30 cellular contexts compared by ENCODE assay signal in genomic region chr19:29629836-29630534, GRCh38.
"Had no signal": no experiment of that assay in that cellular context is flagged by ENCODE, and none has a peak within 500 bp of the region (broad histone marks: within the 10 kb centered on the region; RNA-seq: fewer than 3 reads in every experiment).

No MANE protein-coding gene starts in this region.

- DNase-seq: activated CD4-positive, alpha-beta T cell treated with anti-CD3 and anti-CD28 coated beads for 4 hours; activated CD4-positive, alpha-beta T cell treated with anti-CD3 and anti-CD28 coated beads, Interleukin-2, amount 50 U/mL, for 4 hours; activated CD8-positive, alpha-beta memory T cell treated with anti-CD3 and anti-CD28 coated beads for 24 hours; activated CD8-positive, alpha-beta memory T cell treated with anti-CD3 and anti-CD28 coated beads, Interleukin-2, amount 50 U/mL, for 48 hours; activated naive CD4-positive, alpha-beta T cell treated with Interleukin-2 at 50 U/mL for 16 hours; activated T-cell treated with anti-CD3 and anti-CD28 coated beads, Interleukin-2, amount 50 U/mL, for 4 hours; anterior cingulate cortex; cerebellar nuclear complex; cortex of kidney; effector memory CD8-positive, alpha-beta T cell; erythroblast; hypothalamus; immature natural killer cell; right lobe of liver; stimulated activated CD4-positive, alpha-beta T cell treated with anti-CD3 and anti-CD28 coated beads, Interleukin-4, amount 100 ng/mL, for 24 hours; stimulated activated naive CD8-positive, alpha-beta T cell treated with anti-CD3 and anti-CD28 coated beads, Interleukin-15, amount 100 ng/mL, for 72 hours; substantia nigra; SW 1271; T-helper 9 cell had no signal

- H3K27me3 ChIP-seq: left lung, right lobe of liver had no signal

- FAIRE-seq: TTC549 had no signal

- H3K4me1 Mint-ChIP-seq: stimulated activated memory B cell treated with anti-CD40 and anti-IgM and Interleukin-4, amounts not matched to agents 10 μg/mL and 1 μg/mL and 100 μg/mL, for 72 hours had no signal

- H3K27me3 Mint-ChIP-seq: activated naive CD8-positive, alpha-beta T cell; effector memory CD8-positive, alpha-beta T cell; natural killer cell treated with Interleukin-12 subunit alpha and Interleukin-12 subunit beta and Interleukin-15 and Interleukin-18, amount 100 ng/mL, for 72 hours; stimulated activated memory B cell treated with anti-CD40 and anti-IgM and Interleukin-4, amounts not matched to agents 10 μg/mL and 1 μg/mL and 100 μg/mL, for 72 hours; stimulated activated naive CD8-positive, alpha-beta T cell treated with anti-CD3 and anti-CD28 coated beads, Interleukin-15, amount 100 ng/mL, for 72 hours had no signal

- ATAC-seq: activated T-cell treated with anti-CD3 and anti-CD28 coated beads, Interleukin-2, amount 50 U/mL, for 4 hours; effector memory CD8-positive, alpha-beta T cell; left lung; mucosa of descending colon; natural killer cell treated with Interleukin-12 subunit alpha and Interleukin-12 subunit beta and Interleukin-15 and Interleukin-18, amount 100 ng/mL, for 72 hours; right lobe of liver; stimulated activated memory B cell treated with anti-CD40 and anti-IgM and Interleukin-4, amounts not matched to agents 10 μg/mL and 1 μg/mL and 100 μg/mL, for 72 hours; stimulated activated naive CD8-positive, alpha-beta T cell treated with anti-CD3 and anti-CD28 coated beads, Interleukin-15, amount 100 ng/mL, for 72 hours had no signal

- H3K4me3 ChIP-seq: left lung, lung, mucosa of descending colon, right lobe of liver, skin epidermis had no signal

- H3K27ac ChIP-seq: left lung, right lobe of liver, skin epidermis, VCaP had no signal

- H3K4me1 ChIP-seq: left lung, right lobe of liver had no signal

- H3K9me3 Mint-ChIP-seq: activated T-cell treated with anti-CD3 and anti-CD28 coated beads, Interleukin-2, amount 50 U/mL, for 4 hours; activated T-helper 2 cell treated with anti-CD3 and anti-CD28 coated beads, Interferon-gamma antibody, Interleukin-2, Interleukin-4, amounts not matched to agents 10 μg/mL and 5 μg/mL and 100 μg/mL, durations not matched to agents 14 hours and 24 hours and 36 hours; effector memory CD8-positive, alpha-beta T cell; immature natural killer cell; natural killer cell treated with Interleukin-12 subunit alpha and Interleukin-12 subunit beta and Interleukin-15 and Interleukin-18, amount 100 ng/mL, for 72 hours; stimulated activated memory B cell treated with anti-CD40 and anti-IgM and Interleukin-4, amounts not matched to agents 10 μg/mL and 1 μg/mL and 100 μg/mL, for 72 hours; stimulated activated naive CD8-positive, alpha-beta T cell treated with anti-CD3 and anti-CD28 coated beads, Interleukin-15, amount 100 ng/mL, for 72 hours; T-helper 1 cell treated with Interleukin-12 subunit alpha and Interleukin-12 subunit beta and Interleukin-4 antibody, amounts not matched to agents 30 μg/mL and 1 μg/mL, for 36 hours had no signal

- H3K9me3 ChIP-seq: left lung, mucosa of descending colon, right lobe of liver had no signal

- H3K27ac Mint-ChIP-seq: activated naive CD8-positive, alpha-beta T cell; activated T-helper 2 cell treated with anti-CD3 and anti-CD28 coated beads, Interferon-gamma antibody, Interleukin-2, Interleukin-4, amounts not matched to agents 10 μg/mL and 5 μg/mL and 100 μg/mL, durations not matched to agents 14 hours and 24 hours and 36 hours; effector memory CD8-positive, alpha-beta T cell; immature natural killer cell; natural killer cell treated with Interleukin-12 subunit alpha and Interleukin-12 subunit beta and Interleukin-15 and Interleukin-18, amount 100 ng/mL, for 72 hours; stimulated activated memory B cell treated with anti-CD40 and anti-IgM and Interleukin-4, amounts not matched to agents 10 μg/mL and 1 μg/mL and 100 μg/mL, for 72 hours; stimulated activated naive CD8-positive, alpha-beta T cell treated with anti-CD3 and anti-CD28 coated beads, Interleukin-15, amount 100 ng/mL, for 72 hours; T-helper 1 cell treated with Interleukin-12 subunit alpha and Interleukin-12 subunit beta and Interleukin-4 antibody, amounts not matched to agents 30 μg/mL and 1 μg/mL, for 36 hours had no signal

- H3K4me3 Mint-ChIP-seq: activated naive CD8-positive, alpha-beta T cell; activated T-cell treated with anti-CD3 and anti-CD28 coated beads, Interleukin-2, amount 50 U/mL, for 4 hours; effector memory CD8-positive, alpha-beta T cell; immature natural killer cell; natural killer cell treated with Interleukin-12 subunit alpha and Interleukin-12 subunit beta and Interleukin-15 and Interleukin-18, amount 100 ng/mL, for 72 hours; stimulated activated memory B cell treated with anti-CD40 and anti-IgM and Interleukin-4, amounts not matched to agents 10 μg/mL and 1 μg/mL and 100 μg/mL, for 72 hours; stimulated activated naive CD8-positive, alpha-beta T cell treated with anti-CD3 and anti-CD28 coated beads, Interleukin-15, amount 100 ng/mL, for 72 hours; T-helper 1 cell treated with Interleukin-12 subunit alpha and Interleukin-12 subunit beta and Interleukin-4 antibody, amounts not matched to agents 30 μg/mL and 1 μg/mL, for 36 hours had no signal

- H3K36me3 Mint-ChIP-seq: activated naive CD8-positive, alpha-beta T cell; immature natural killer cell; natural killer cell treated with Interleukin-12 subunit alpha and Interleukin-12 subunit beta and Interleukin-15 and Interleukin-18, amount 100 ng/mL, for 72 hours; stimulated activated memory B cell treated with anti-CD40 and anti-IgM and Interleukin-4, amounts not matched to agents 10 μg/mL and 1 μg/mL and 100 μg/mL, for 72 hours had no signal

- H3K36me3 ChIP-seq: left lung, right lobe of liver had no signal
